Comparison of ENCODE assay signal across 8 cellular contexts in the genomic region with DNA sequence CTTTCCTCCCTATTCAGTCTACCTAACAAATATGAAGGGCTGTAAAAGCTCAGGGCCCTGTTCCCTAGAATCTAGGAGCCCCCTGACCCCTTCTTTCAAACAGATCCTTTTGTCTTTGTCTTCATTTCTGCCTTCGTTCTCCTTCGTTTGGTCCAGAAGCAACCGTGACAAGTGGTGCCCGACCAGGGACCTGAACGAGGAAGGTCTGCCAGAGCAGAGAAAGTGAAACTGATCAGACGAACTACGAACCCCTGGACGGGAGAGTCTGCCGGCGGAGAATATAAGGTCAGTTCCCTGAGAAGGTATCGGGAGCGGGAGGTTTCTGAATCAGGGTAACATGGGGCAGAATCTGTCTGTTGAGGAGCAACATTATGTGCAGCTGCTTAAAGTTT. TPM values are rescaled to one million over a fixed set of nuclear protein-coding genes. Genes with fewer than 3 reads are reported as not detected.
A peak's percentile ranks its signal among the peaks of the same experiment; 100 is the strongest.
DNase-seq lines count a peak whose midpoint lies in the region; ATAC-seq and TF ChIP-seq lines count a peak whose summit lies in the region.

No MANE protein-coding gene starts in this region.

- H3K9ac ChIP-seq in BLaER1 = peak overlapping the region; percentile 87
- peak overlapping the region; percentile 84 for H3K9ac ChIP-seq in Karpas-422 (ENCODE audit: low read length)

- H3K9me2 ChIP-seq in Karpas-422 (replicated peaks; ENCODE audit: insufficient read depth, low read length) = no peaks in the 10 kb centered on the region

- H4K20me1 ChIP-seq in BLaER1 (peaks cover 77% of the 10 kb centered on the region), Karpas-422 (ENCODE audit: insufficient read depth, low read depth, low read length) (no peaks in the 10 kb centered on the region)

- no peak for DNase-seq in Karpas-422
- DNase-seq in brain microvascular endothelial cell = no peak
- no peak for DNase-seq in ecto neural progenitor cell (ENCODE audit: low spot score)
- DNase-seq in cerebellum (ENCODE audit: low spot score) = no peak
- DNase-seq in NCI-H1105 (lab: John Stamatoyannopoulos, UW) = no peak

- peaks cover 71% of the 10 kb centered on the region for H3K36me3 ChIP-seq in BLaER1
- H3K36me3 ChIP-seq in Karpas-422 (ENCODE audit: insufficient read depth, low read length) = peaks cover 70% of the 10 kb centered on the region
- H3K36me3 ChIP-seq in brain microvascular endothelial cell (replicated peaks) = peaks cover 31% of the 10 kb centered on the region

- H3K4me1 ChIP-seq in BLaER1 (peaks cover 22% of the 10 kb centered on the region), Karpas-422 (ENCODE audit: low read length) (peaks cover 19% of the 10 kb centered on the region), mononuclear cell (ENCODE audit: insufficient read depth, low read length) (peaks cover 15% of the 10 kb centered on the region)

- no peak for TF ChIP-seq CTCF in brain microvascular endothelial cell (IDR thresholded peaks at IDR 0.05; ENCODE audit: low read depth, low read length, missing control alignments)

- H3K9me3 ChIP-seq in BLaER1 (no peaks in the 10 kb centered on the region; the same call in 1 of the 2 replicates), Karpas-422 (ENCODE audit: low read length) (peaks cover 23% of the 10 kb centered on the region), mononuclear cell (ENCODE audit: low read depth, low read length) (peaks cover 5% of the 10 kb centered on the region)

- peaks cover 70% of the 10 kb centered on the region for H3K79me2 ChIP-seq in Karpas-422 (ENCODE audit: low read length)

- no peak overlapping the region for H2AFZ ChIP-seq in Karpas-422 (ENCODE audit: low read length)

- H3K27ac ChIP-seq in BLaER1 = peak overlapping the region; percentile 85
- no peak overlapping the region; the same call in 1 of the 2 replicates for H3K27ac ChIP-seq in Karpas-422 (ENCODE audit: low read length)
- peak overlapping the region; percentile 93 for H3K27ac ChIP-seq in brain microvascular endothelial cell

- H3K27me3 ChIP-seq in BLaER1 (no peaks in the 10 kb centered on the region), Karpas-422 (ENCODE audit: low read length) (no peaks in the 10 kb centered on the region), brain microvascular endothelial cell (replicated peaks) (no peaks in the 10 kb centered on the region), mononuclear cell (ENCODE audit: insufficient read depth, low read length) (no peaks in the 10 kb centered on the region)

- H3K4me3 ChIP-seq in BLaER1 (peak overlapping the region; percentile 79), Karpas-422 (ENCODE audit: low read length) (peak overlapping the region; percentile 92), brain microvascular endothelial cell (ENCODE audit: low read depth, low read length) (peak overlapping the region; percentile 98), mononuclear cell (ENCODE audit: low read length) (peak overlapping the region; percentile 86)

- H3K4me2 ChIP-seq in BLaER1 = peak overlapping the region; percentile 93
- H3K4me2 ChIP-seq in Karpas-422 (ENCODE audit: low read depth, low read length, poor library complexity, severe bottlenecking) = peak overlapping the region; percentile 67

- no peak for ATAC-seq in HG03378 (IDR thresholded peaks at IDR 0.05; ENCODE audit: unreplicated experiment)

- in situ Hi-C loops in brain microvascular endothelial cell (cut with HindIII; ENCODE audit: low pct_ligation_motif_present, low sequenced_read_pairs) = no loop called here

RNA-seq across cellular contexts. Expression of a gene that starts 0.8 kb away (rescaled TPM):
- total RNA-seq in Karpas-422 (2014; rRNA removed; shearing (Covaris generic); ENCODE audit: low replicate concordance) = 94.2 and 129 TPM in 2 replicates
- 124 TPM for total RNA-seq in mononuclear cell
- 36.6 TPM for total RNA-seq in cerebellum

RNA-seq across cellular contexts. Expression of a gene that starts 20.9 kb away (rescaled TPM):
- 5.1 and 5.3 TPM in 2 replicates for total RNA-seq in Karpas-422 (2014; rRNA removed; shearing (Covaris generic); ENCODE audit: low replicate concordance)
- total RNA-seq in mononuclear cell (0.52 TPM), cerebellum (3.7 TPM)

RNA-seq across cellular contexts. Expression of a gene that starts 27.2 kb away (rescaled TPM):
- total RNA-seq in Karpas-422 (2014; rRNA removed; shearing (Covaris generic); ENCODE audit: low replicate concordance) = 14.8 and 16.9 TPM in 2 replicates
- total RNA-seq in mononuclear cell (13.4 TPM), cerebellum (20.2 TPM)

RNA-seq across cellular contexts. Expression of a gene that starts 47.4 kb away (rescaled TPM):
- total RNA-seq in Karpas-422 (2014; rRNA removed; shearing (Covaris generic); ENCODE audit: low replicate concordance) = 52.9 and 85.4 TPM in 2 replicates
- total RNA-seq in mononuclear cell (17.7 TPM), cerebellum (2.0 TPM)

RNA-seq across cellular contexts. Expression of a gene that starts 56.6 kb away (rescaled TPM):
- 1.1 and 3.0 TPM in 2 replicates for total RNA-seq in Karpas-422 (2014; rRNA removed; shearing (Covaris generic); ENCODE audit: low replicate concordance)
- 0.31 TPM for total RNA-seq in mononuclear cell
- total RNA-seq in cerebellum = 7.0 TPM
